Comparison of ENCODE assay signal across 8 cellular contexts in the genomic region with DNA sequence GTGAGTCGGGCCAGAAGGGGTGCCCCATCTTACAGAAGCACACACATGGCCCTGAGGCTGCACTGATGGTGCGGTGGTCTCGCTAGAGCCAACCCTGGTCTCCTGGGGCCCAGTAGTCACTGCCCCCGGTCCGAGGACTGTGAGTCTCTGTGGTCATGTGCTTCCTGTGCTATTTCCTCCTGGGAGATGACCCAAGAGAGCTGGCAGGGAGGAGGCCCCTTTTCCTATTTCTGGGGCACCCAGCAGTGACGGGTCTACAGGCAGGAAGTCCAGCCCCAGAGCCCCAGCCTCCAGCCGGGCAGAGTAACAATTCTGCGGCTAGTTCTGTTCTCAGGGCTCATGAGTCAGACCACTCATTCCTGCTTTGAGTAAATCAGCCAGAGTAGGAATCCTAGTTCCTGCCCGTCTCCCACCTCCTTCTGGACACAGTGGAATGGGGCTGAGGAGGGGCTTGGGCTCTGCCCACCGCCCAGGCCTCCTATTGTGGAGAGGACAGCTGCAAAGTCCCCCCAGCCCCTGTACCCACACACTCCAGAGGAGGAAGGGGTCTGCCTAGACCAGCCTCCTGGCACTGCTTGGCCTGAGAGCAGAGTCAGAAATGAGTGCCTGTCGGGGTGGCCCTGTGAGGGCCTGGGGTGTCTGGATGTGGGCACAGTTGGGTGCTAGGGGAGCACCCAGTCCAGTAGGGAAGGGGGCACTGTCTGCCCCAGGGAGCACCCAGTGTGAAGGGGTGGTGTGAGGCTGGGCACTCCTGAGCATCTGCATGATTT.
DNase-seq lines count a peak whose midpoint lies in the region; ATAC-seq and TF ChIP-seq lines count a peak whose summit lies in the region.

No MANE protein-coding gene starts in this region.

- in situ Hi-C loops in G401 (cut with HindIII; ENCODE audit: low sequenced_read_pairs), result no loop called here

- no peak for TF ChIP-seq CTCF in lower lobe of right lung (IDR thresholded peaks at IDR 0.05)

- 82% methylated on average over 11 of the region's 11 CpGs for WGBS in thymus

- H3K4me1 ChIP-seq in lower lobe of right lung (peaks cover 91% of the 10 kb centered on the region), thymus (ENCODE audit: control insufficient read depth, insufficient read depth, low read length) (no peaks in the 10 kb centered on the region)

- H3K27me3 ChIP-seq in lower lobe of right lung (ENCODE audit: low read depth) (no peaks in the 10 kb centered on the region), thymus (ENCODE audit: control insufficient read depth, insufficient read depth) (no peaks in the 10 kb centered on the region)

- no peak overlapping the region for H3K4me3 ChIP-seq in lower lobe of right lung
- H3K4me3 ChIP-seq in thymus (ENCODE audit: low read length), result no peak overlapping the region

- no peaks in the 10 kb centered on the region for H3K9me3 ChIP-seq in lower lobe of right lung
- H3K9me3 ChIP-seq in thymus (ENCODE audit: control insufficient read depth), result no peaks in the 10 kb centered on the region

- peak; percentile 91 for ATAC-seq in GM18508 (IDR thresholded peaks at IDR 0.05; ENCODE audit: insufficient read depth, unreplicated experiment)
- peak; percentile 88 for ATAC-seq in HG02610 (IDR thresholded peaks at IDR 0.05; ENCODE audit: unreplicated experiment)
- ATAC-seq in lower lobe of right lung, result peak; percentile 77 to 85

- H3K36me3 ChIP-seq in lower lobe of right lung (peaks cover 22% of the 10 kb centered on the region), thymus (ENCODE audit: control insufficient read depth, insufficient read depth) (peaks cover 7% of the 10 kb centered on the region)

- DNase-seq in NCI-H226, result peak; percentile 85
- peak in 31 of 61 donors; percentile 14 to 74 (median 48) for DNase-seq in caudate nucleus (lab: John Stamatoyannopoulos, UW)
- peak; percentile 86 for DNase-seq in lower lobe of right lung
- no peak for DNase-seq in G401 (ENCODE audit: low spot score)
- DNase-seq in iPS-NIHi11 (ENCODE audit: low spot score), result no peak

- intact Hi-C loops in lower lobe of right lung (cut with DNase I), result no loop called here

- H3K27ac ChIP-seq in caudate nucleus (ENCODE audit: low read depth, low read length) (peak overlapping the region; percentile 86), lower lobe of right lung (peak overlapping the region; percentile 88), thymus (ENCODE audit: low read depth) (peak overlapping the region; percentile 64)

Comparison
In these comparisons a context has a peak if more than half of its experiments do, and no peak if none do; other contexts are left out.
1. DNase-seq: peak in NCI-H226 (single experiment), caudate nucleus (31 of 61) and lower lobe of right lung (single experiment); none in G401 (single experiment) and iPS-NIHi11 (single experiment).
2. Peak in every context shown above with its lines, with median percentiles within 50 percentile points of each other: ATAC-seq and H3K27ac ChIP-seq.